28 cellular contexts compared by ENCODE assay signal in genomic region chr6:8943073-8943472, GRCh38.
"Had no signal": no experiment of that assay in that cellular context is flagged by ENCODE, and none has a peak within 500 bp of the region (broad histone marks: within the 10 kb centered on the region; RNA-seq: fewer than 3 reads in every experiment).

No MANE protein-coding gene starts in this region.

- H3K27me3 ChIP-seq: heart right ventricle, hepatocyte, pancreas, sigmoid colon, spleen, suprapubic skin, tibial artery, uterus had no signal

- H3K4me1 ChIP-seq: heart right ventricle, lower lobe of right lung, pancreas, prostate gland, sigmoid colon, spleen, tibial artery, uterus had no signal

- H3K4me1 Mint-ChIP-seq: naive B cell; natural killer cell; stimulated activated effector memory CD8-positive, alpha-beta T cell treated with anti-CD3 and anti-CD28 coated beads, Interleukin-12 subunit alpha, Interleukin-12 subunit beta, amount 100 ng/mL, for 72 hours had no signal

- H3K79me2 ChIP-seq: hepatocyte had no signal

- H3K36me3 ChIP-seq: heart right ventricle, lower lobe of right lung, pancreas, prostate gland, sigmoid colon, spleen, suprapubic skin, thoracic aorta, tibial artery, uterus had no signal

- H3K27ac Mint-ChIP-seq: mesothelial cell of epicardium; naive B cell; natural killer cell; stimulated activated effector memory CD8-positive, alpha-beta T cell treated with anti-CD3 and anti-CD28 coated beads, Interleukin-12 subunit alpha, Interleukin-12 subunit beta, amount 100 ng/mL, for 72 hours; stimulated activated naive CD8-positive, alpha-beta T cell treated with anti-CD3 and anti-CD28 coated beads, Interleukin-15, Interleukin-2, amounts not matched to agents 100 ng/mL and 50 ng/mL, for 24 hours had no signal

- DNase-seq: heart right ventricle; islet precursor cell; left ventricle myocardium superior; lower lobe of right lung; mammary epithelial cell; mesenchymal stem cell; naive B cell; natural killer cell; nucleus accumbens; pancreas; posterior cingulate gyrus; retina; right cardiac atrium; sigmoid colon; small intestine; spleen; stimulated activated CD4-positive, alpha-beta T cell treated with anti-CD3 and anti-CD28 coated beads, Interleukin-4, amount 100 ng/mL, for 24 hours; stimulated activated naive CD4-positive, alpha-beta T cell; tibial artery; trophoblast cell; uterus had no signal

- H3K27ac ChIP-seq: heart right ventricle, hepatocyte, lower lobe of right lung, pancreas, prostate gland, sigmoid colon, spleen, suprapubic skin, thoracic aorta, tibial artery, uterus had no signal

- H3K9me3 Mint-ChIP-seq: mesothelial cell of epicardium; naive B cell; stimulated activated effector memory CD8-positive, alpha-beta T cell treated with anti-CD3 and anti-CD28 coated beads, Interleukin-12 subunit alpha, Interleukin-12 subunit beta, amount 100 ng/mL, for 72 hours had no signal

- H3K4me3 Mint-ChIP-seq: mesothelial cell of epicardium; naive B cell; natural killer cell; stimulated activated effector memory CD8-positive, alpha-beta T cell treated with anti-CD3 and anti-CD28 coated beads, Interleukin-12 subunit alpha, Interleukin-12 subunit beta, amount 100 ng/mL, for 72 hours; stimulated activated naive CD8-positive, alpha-beta T cell treated with anti-CD3 and anti-CD28 coated beads, Interleukin-15, Interleukin-2, amounts not matched to agents 100 ng/mL and 50 ng/mL, for 24 hours had no signal

- H3K4me3 ChIP-seq: heart right ventricle, hepatocyte, lower lobe of right lung, pancreas, prostate gland, sigmoid colon, spleen, suprapubic skin, thoracic aorta, tibial artery, uterus had no signal

- H3K9me3 ChIP-seq: heart right ventricle, lower lobe of right lung, pancreas, prostate gland, sigmoid colon, spleen, suprapubic skin, thoracic aorta, tibial artery, uterus had no signal

- H3K27me3 Mint-ChIP-seq: naive B cell; stimulated activated naive CD8-positive, alpha-beta T cell treated with anti-CD3 and anti-CD28 coated beads, Interleukin-15, Interleukin-2, amounts not matched to agents 100 ng/mL and 50 ng/mL, for 24 hours had no signal

- ATAC-seq: heart right ventricle; left ventricle myocardium superior; lower lobe of right lung; natural killer cell; pancreas; right cardiac atrium; stimulated activated effector memory CD8-positive, alpha-beta T cell treated with anti-CD3 and anti-CD28 coated beads, Interleukin-12 subunit alpha, Interleukin-12 subunit beta, amount 100 ng/mL, for 72 hours had no signal

- H2AFZ ChIP-seq: hepatocyte had no signal

- H3K4me2 ChIP-seq: hepatocyte had no signal

- H3K36me3 Mint-ChIP-seq: mesothelial cell of epicardium; naive B cell; natural killer cell; stimulated activated effector memory CD8-positive, alpha-beta T cell treated with anti-CD3 and anti-CD28 coated beads, Interleukin-12 subunit alpha, Interleukin-12 subunit beta, amount 100 ng/mL, for 72 hours had no signal
